ENCODE assay signal across 1 cellular context in the genomic region with DNA sequence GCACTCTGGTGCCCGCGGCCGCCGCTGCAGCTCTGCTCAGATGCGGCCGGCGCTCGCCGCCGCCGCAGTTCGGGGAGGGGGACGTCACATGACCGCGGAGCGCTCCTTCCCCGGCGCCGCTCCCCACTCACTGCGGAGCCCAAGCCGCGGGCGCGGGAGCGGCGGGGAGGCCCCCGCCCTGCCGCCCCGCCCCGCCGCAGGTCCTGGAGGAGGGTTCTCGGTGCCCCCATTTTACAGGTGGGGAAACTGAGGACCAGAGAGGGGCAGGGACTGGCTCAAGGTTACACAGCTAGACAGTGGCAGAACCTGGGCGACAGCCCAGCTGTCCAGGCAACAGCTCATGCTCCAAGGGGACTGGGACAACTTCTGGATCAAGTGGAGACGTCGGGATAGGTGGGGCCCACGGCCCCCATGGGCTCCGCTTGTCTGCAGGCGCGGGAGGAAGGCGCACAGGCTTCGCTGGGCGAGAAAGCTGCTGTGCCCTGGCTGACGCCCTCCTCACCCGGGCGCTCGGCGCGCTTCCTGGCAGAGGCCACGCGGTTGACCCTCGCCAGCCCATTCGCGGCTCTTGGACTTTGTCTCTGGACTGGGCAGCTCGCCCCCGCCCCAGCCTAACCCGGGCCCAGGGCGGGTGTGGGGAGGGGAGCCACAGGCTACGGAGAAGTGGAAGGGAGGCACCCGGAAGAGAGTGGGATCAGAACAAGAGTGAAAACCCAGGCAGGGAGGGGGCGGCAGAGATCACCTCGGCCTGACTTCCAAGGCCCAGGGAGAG.
A peak's percentile ranks its signal among the peaks of the same experiment; 100 is the strongest.
TF ChIP-seq lines count a peak whose summit lies in the region.

A gene (minus strand): TSS at position 71 of the 772 bp plus-strand sequence. CDS start 49,325 bp downstream, outside the sequence.

TF ChIP-seq in GM12878, 131 proteins besides CTCF, POLR2A, EP300 and RAD21 (continued from another document and continues in another):
- TF ChIP-seq, protein P1, sequence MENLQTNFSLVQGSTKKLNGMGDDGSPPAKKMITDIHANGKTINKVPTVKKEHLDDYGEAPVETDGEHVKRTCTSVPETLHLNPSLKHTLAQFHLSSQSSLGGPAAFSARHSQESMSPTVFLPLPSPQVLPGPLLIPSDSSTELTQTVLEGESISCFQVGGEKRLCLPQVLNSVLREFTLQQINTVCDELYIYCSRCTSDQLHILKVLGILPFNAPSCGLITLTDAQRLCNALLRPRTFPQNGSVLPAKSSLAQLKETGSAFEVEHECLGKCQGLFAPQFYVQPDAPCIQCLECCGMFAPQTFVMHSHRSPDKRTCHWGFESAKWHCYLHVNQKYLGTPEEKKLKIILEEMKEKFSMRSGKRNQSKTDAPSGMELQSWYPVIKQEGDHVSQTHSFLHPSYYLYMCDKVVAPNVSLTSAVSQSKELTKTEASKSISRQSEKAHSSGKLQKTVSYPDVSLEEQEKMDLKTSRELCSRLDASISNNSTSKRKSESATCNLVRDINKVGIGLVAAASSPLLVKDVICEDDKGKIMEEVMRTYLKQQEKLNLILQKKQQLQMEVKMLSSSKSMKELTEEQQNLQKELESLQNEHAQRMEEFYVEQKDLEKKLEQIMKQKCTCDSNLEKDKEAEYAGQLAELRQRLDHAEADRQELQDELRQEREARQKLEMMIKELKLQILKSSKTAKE (IDR thresholded peaks at IDR 0.05; ENCODE audit: low read depth, poor library complexity, severe bottlenecking) = no peak
- TF ChIP-seq, protein P2, sequence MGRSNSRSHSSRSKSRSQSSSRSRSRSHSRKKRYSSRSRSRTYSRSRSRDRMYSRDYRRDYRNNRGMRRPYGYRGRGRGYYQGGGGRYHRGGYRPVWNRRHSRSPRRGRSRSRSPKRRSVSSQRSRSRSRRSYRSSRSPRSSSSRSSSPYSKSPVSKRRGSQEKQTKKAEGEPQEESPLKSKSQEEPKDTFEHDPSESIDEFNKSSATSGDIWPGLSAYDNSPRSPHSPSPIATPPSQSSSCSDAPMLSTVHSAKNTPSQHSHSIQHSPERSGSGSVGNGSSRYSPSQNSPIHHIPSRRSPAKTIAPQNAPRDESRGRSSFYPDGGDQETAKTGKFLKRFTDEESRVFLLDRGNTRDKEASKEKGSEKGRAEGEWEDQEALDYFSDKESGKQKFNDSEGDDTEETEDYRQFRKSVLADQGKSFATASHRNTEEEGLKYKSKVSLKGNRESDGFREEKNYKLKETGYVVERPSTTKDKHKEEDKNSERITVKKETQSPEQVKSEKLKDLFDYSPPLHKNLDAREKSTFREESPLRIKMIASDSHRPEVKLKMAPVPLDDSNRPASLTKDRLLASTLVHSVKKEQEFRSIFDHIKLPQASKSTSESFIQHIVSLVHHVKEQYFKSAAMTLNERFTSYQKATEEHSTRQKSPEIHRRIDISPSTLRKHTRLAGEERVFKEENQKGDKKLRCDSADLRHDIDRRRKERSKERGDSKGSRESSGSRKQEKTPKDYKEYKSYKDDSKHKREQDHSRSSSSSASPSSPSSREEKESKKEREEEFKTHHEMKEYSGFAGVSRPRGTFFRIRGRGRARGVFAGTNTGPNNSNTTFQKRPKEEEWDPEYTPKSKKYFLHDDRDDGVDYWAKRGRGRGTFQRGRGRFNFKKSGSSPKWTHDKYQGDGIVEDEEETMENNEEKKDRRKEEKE (IDR thresholded peaks at IDR 0.05) = no peak
- TF ChIP-seq, protein P3, sequence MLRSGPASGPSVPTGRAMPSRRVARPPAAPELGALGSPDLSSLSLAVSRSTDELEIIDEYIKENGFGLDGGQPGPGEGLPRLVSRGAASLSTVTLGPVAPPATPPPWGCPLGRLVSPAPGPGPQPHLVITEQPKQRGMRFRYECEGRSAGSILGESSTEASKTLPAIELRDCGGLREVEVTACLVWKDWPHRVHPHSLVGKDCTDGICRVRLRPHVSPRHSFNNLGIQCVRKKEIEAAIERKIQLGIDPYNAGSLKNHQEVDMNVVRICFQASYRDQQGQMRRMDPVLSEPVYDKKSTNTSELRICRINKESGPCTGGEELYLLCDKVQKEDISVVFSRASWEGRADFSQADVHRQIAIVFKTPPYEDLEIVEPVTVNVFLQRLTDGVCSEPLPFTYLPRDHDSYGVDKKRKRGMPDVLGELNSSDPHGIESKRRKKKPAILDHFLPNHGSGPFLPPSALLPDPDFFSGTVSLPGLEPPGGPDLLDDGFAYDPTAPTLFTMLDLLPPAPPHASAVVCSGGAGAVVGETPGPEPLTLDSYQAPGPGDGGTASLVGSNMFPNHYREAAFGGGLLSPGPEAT (IDR thresholded peaks at IDR 0.05; ENCODE audit: low read depth) = no peak
- TF ChIP-seq FOS (IDR thresholded peaks at IDR 0.05; ENCODE audit: borderline replicate concordance, extremely low read depth, insufficient read length) (no peak), ZNF622 (IDR thresholded peaks at IDR 0.05) (no peak), POU2F2 (IDR thresholded peaks at IDR 0.05; ENCODE audit: borderline replicate concordance, low read depth, low read length) (no peak), KLF5 (IDR thresholded peaks at IDR 0.05; ENCODE audit: partially characterized antibody) (no peak), SPI1 (IDR thresholded peaks at IDR 0.05; ENCODE audit: borderline replicate concordance, insufficient read depth, low read depth, low read length) (no peak), BACH1 (IDR thresholded peaks at IDR 0.05; ENCODE audit: borderline replicate concordance) (no peak), CREM (IDR thresholded peaks at IDR 0.05; ENCODE audit: low read depth) (no peak), SP1 (IDR thresholded peaks at IDR 0.05; ENCODE audit: low read depth, low read length) (no peak), NRF1 (conservative IDR thresholded peaks at IDR 0.05; ENCODE audit: low read depth, low read length) (no peak), BHLHE40 (IDR thresholded peaks at IDR 0.05; ENCODE audit: borderline replicate concordance in 1 of 2, low read depth in 2 of 2, low read length in 1 of 2) (peak in 1 of 2 experiments; percentile 46; a peak in 1 of 4 replicates), LARP7 (IDR thresholded peaks at IDR 0.05) (0 out of 2 replicates have a peak, but pooled peaks have one; percentile 36), TCF12 (IDR thresholded peaks at IDR 0.05; ENCODE audit: low read depth, low read length) (no peak), PAX5 (IDR thresholded peaks at IDR 0.05; ENCODE audit: borderline replicate concordance, low read depth, low read length) (no peak), SMC3 (IDR thresholded peaks at IDR 0.05; ENCODE audit: borderline replicate concordance, low read length) (no peak), CREB1 (IDR thresholded peaks at IDR 0.05; ENCODE audit: low read depth) (no peak), SMARCA5 (IDR thresholded peaks at IDR 0.05) (0 out of 2 replicates have a peak, but pooled peaks have one; percentile 64), IKZF1 (conservative IDR thresholded peaks at IDR 0.05) (peak; percentile 22), PAX8 (IDR thresholded peaks at IDR 0.05) (no peak), JUNB (IDR thresholded peaks at IDR 0.05) (no peak)
- TF ChIP-seq, protein P4, sequence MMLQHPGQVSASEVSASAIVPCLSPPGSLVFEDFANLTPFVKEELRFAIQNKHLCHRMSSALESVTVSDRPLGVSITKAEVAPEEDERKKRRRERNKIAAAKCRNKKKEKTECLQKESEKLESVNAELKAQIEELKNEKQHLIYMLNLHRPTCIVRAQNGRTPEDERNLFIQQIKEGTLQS (IDR thresholded peaks at IDR 0.05; ENCODE audit: borderline replicate concordance, extremely low read depth, low read depth, low read length) = no peak
- TF ChIP-seq, protein P5, sequence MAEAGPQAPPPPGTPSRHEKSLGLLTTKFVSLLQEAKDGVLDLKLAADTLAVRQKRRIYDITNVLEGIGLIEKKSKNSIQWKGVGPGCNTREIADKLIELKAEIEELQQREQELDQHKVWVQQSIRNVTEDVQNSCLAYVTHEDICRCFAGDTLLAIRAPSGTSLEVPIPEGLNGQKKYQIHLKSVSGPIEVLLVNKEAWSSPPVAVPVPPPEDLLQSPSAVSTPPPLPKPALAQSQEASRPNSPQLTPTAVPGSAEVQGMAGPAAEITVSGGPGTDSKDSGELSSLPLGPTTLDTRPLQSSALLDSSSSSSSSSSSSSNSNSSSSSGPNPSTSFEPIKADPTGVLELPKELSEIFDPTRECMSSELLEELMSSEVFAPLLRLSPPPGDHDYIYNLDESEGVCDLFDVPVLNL (IDR thresholded peaks at IDR 0.05; ENCODE audit: low read depth, low read length) = no peak
- TF ChIP-seq, protein P6, sequence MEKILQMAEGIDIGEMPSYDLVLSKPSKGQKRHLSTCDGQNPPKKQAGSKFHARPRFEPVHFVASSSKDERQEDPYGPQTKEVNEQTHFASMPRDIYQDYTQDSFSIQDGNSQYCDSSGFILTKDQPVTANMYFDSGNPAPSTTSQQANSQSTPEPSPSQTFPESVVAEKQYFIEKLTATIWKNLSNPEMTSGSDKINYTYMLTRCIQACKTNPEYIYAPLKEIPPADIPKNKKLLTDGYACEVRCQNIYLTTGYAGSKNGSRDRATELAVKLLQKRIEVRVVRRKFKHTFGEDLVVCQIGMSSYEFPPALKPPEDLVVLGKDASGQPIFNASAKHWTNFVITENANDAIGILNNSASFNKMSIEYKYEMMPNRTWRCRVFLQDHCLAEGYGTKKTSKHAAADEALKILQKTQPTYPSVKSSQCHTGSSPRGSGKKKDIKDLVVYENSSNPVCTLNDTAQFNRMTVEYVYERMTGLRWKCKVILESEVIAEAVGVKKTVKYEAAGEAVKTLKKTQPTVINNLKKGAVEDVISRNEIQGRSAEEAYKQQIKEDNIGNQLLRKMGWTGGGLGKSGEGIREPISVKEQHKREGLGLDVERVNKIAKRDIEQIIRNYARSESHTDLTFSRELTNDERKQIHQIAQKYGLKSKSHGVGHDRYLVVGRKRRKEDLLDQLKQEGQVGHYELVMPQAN (conservative IDR thresholded peaks at IDR 0.05) = 0 out of 2 replicates have a peak, but pooled peaks have one; percentile 36
- TF ChIP-seq, protein P7, sequence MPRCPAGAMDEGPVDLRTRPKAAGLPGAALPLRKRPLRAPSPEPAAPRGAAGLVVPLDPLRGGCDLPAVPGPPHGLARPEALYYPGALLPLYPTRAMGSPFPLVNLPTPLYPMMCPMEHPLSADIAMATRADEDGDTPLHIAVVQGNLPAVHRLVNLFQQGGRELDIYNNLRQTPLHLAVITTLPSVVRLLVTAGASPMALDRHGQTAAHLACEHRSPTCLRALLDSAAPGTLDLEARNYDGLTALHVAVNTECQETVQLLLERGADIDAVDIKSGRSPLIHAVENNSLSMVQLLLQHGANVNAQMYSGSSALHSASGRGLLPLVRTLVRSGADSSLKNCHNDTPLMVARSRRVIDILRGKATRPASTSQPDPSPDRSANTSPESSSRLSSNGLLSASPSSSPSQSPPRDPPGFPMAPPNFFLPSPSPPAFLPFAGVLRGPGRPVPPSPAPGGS (IDR thresholded peaks at IDR 0.05; ENCODE audit: borderline replicate concordance, insufficient read depth, low read depth, low read length, poor library complexity, severe bottlenecking) = no peak
- TF ChIP-seq, protein P8, sequence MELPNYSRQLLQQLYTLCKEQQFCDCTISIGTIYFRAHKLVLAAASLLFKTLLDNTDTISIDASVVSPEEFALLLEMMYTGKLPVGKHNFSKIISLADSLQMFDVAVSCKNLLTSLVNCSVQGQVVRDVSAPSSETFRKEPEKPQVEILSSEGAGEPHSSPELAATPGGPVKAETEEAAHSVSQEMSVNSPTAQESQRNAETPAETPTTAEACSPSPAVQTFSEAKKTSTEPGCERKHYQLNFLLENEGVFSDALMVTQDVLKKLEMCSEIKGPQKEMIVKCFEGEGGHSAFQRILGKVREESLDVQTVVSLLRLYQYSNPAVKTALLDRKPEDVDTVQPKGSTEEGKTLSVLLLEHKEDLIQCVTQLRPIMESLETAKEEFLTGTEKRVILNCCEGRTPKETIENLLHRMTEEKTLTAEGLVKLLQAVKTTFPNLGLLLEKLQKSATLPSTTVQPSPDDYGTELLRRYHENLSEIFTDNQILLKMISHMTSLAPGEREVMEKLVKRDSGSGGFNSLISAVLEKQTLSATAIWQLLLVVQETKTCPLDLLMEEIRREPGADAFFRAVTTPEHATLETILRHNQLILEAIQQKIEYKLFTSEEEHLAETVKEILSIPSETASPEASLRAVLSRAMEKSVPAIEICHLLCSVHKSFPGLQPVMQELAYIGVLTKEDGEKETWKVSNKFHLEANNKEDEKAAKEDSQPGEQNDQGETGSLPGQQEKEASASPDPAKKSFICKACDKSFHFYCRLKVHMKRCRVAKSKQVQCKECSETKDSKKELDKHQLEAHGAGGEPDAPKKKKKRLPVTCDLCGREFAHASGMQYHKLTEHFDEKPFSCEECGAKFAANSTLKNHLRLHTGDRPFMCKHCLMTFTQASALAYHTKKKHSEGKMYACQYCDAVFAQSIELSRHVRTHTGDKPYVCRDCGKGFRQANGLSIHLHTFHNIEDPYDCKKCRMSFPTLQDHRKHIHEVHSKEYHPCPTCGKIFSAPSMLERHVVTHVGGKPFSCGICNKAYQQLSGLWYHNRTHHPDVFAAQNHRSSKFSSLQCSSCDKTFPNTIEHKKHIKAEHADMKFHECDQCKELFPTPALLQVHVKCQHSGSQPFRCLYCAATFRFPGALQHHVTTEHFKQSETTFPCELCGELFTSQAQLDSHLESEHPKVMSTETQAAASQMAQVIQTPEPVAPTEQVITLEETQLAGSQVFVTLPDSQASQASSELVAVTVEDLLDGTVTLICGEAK (IDR thresholded peaks at IDR 0.05; ENCODE audit: borderline replicate concordance) = no peak
- TF ChIP-seq, protein P9, sequence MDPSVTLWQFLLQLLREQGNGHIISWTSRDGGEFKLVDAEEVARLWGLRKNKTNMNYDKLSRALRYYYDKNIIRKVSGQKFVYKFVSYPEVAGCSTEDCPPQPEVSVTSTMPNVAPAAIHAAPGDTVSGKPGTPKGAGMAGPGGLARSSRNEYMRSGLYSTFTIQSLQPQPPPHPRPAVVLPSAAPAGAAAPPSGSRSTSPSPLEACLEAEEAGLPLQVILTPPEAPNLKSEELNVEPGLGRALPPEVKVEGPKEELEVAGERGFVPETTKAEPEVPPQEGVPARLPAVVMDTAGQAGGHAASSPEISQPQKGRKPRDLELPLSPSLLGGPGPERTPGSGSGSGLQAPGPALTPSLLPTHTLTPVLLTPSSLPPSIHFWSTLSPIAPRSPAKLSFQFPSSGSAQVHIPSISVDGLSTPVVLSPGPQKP (IDR thresholded peaks at IDR 0.05; ENCODE audit: low read depth, low read length) = no peak
- TF ChIP-seq, protein P10, sequence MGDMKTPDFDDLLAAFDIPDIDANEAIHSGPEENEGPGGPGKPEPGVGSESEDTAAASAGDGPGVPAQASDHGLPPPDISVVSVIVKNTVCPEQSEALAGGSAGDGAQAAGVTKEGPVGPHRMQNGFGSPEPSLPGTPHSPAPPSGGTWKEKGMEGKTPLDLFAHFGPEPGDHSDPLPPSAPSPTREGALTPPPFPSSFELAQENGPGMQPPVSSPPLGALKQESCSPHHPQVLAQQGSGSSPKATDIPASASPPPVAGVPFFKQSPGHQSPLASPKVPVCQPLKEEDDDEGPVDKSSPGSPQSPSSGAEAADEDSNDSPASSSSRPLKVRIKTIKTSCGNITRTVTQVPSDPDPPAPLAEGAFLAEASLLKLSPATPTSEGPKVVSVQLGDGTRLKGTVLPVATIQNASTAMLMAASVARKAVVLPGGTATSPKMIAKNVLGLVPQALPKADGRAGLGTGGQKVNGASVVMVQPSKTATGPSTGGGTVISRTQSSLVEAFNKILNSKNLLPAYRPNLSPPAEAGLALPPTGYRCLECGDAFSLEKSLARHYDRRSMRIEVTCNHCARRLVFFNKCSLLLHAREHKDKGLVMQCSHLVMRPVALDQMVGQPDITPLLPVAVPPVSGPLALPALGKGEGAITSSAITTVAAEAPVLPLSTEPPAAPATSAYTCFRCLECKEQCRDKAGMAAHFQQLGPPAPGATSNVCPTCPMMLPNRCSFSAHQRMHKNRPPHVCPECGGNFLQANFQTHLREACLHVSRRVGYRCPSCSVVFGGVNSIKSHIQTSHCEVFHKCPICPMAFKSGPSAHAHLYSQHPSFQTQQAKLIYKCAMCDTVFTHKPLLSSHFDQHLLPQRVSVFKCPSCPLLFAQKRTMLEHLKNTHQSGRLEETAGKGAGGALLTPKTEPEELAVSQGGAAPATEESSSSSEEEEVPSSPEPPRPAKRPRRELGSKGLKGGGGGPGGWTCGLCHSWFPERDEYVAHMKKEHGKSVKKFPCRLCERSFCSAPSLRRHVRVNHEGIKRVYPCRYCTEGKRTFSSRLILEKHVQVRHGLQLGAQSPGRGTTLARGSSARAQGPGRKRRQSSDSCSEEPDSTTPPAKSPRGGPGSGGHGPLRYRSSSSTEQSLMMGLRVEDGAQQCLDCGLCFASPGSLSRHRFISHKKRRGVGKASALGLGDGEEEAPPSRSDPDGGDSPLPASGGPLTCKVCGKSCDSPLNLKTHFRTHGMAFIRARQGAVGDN (IDR thresholded peaks at IDR 0.05) = no peak
